Comparison of ENCODE assay signal across 29 cellular contexts in the genomic region with DNA sequence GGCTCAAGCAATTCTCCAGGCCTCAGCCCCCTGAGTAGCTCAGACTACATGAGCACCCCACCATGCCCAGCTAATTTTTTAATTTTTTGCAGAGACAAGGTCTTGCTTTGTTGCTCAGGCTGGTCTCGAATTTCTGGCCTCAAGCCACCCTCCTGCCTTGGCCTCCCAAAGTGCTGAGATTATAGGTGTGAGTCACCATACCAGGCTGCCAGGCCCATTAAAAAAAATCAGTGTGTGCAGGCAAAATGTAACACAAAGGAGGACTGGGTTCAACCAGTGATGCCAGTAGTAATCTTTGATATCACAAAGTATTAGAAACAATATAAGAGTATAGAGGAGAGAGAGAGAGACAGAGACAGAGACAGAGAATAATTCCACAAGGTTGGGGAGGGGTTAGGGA.
"Had no signal": no experiment of that assay in that cellular context is flagged by ENCODE, and none has a peak within 500 bp of the region (broad histone marks: within the 10 kb centered on the region; RNA-seq: fewer than 3 reads in every experiment).

No MANE protein-coding gene starts in this region.

- H3K27ac Mint-ChIP-seq: activated CD4-positive, alpha-beta memory T cell treated with anti-CD3 and anti-CD28 coated beads, Interleukin-2, amount 10 ng/mL, durations not matched to agents 7 days and 5 days; activated CD4-positive, alpha-beta T cell treated with anti-CD3 and anti-CD28 coated beads for 36 hours; activated CD4-positive, alpha-beta T cell treated with anti-CD3 and anti-CD28 coated beads, Interleukin-2, amount 10 ng/mL, durations not matched to agents 7 days and 5 days; activated naive CD4-positive, alpha-beta T cell treated with anti-CD3 and anti-CD28 coated beads, Interleukin-2, amount 10 ng/mL, durations not matched to agents 7 days and 5 days; activated naive CD4-positive, alpha-beta T cell treated with anti-CD3 and anti-CD28 coated beads, Interleukin-2, amount 50 U/mL, for 72 hours; activated naive CD8-positive, alpha-beta T cell treated with anti-CD3 and anti-CD28 coated beads, Interleukin-2, amount 10 ng/mL, durations not matched to agents 7 days and 5 days; activated T-cell treated with anti-CD3 and anti-CD28 coated beads, Interleukin-2, amount 50 U/mL, for 24 hours; activated T-cell treated with anti-CD3 and anti-CD28 coated beads, Interleukin-2, amount 50 U/mL, for 72 hours; brain; T-helper 17 cell; T-helper 2 cell treated with Interferon-gamma antibody and Interleukin-4, amounts not matched to agents 5 μg/mL and 100 μg/mL, for 36 hours had no signal

- H3K27me3 ChIP-seq: ascending aorta, breast epithelium, cardiac muscle cell, colonic mucosa, esophagus squamous epithelium had no signal

- H3K4me3 Mint-ChIP-seq: activated CD4-positive, alpha-beta memory T cell treated with anti-CD3 and anti-CD28 coated beads, Interleukin-2, amount 10 ng/mL, durations not matched to agents 7 days and 5 days; activated CD4-positive, alpha-beta T cell treated with anti-CD3 and anti-CD28 coated beads for 36 hours; activated CD4-positive, alpha-beta T cell treated with anti-CD3 and anti-CD28 coated beads, Interleukin-2, amount 10 ng/mL, durations not matched to agents 7 days and 5 days; activated naive CD4-positive, alpha-beta T cell treated with anti-CD3 and anti-CD28 coated beads, Interleukin-2, amount 10 ng/mL, durations not matched to agents 7 days and 5 days; activated naive CD8-positive, alpha-beta T cell treated with anti-CD3 and anti-CD28 coated beads, Interleukin-2, amount 10 ng/mL, durations not matched to agents 7 days and 5 days; activated T-cell treated with anti-CD3 and anti-CD28 coated beads, Interleukin-2, amount 50 U/mL, for 24 hours; activated T-cell treated with anti-CD3 and anti-CD28 coated beads, Interleukin-2, amount 50 U/mL, for 72 hours; brain; T-helper 17 cell; T-helper 2 cell treated with Interferon-gamma antibody and Interleukin-4, amounts not matched to agents 5 μg/mL and 100 μg/mL, for 36 hours had no signal

- H3K9me3 ChIP-seq: ascending aorta, breast epithelium, colonic mucosa, esophagus squamous epithelium, gastroesophageal sphincter had no signal

- DNase-seq: activated CD4-positive, alpha-beta memory T cell treated with anti-CD3 and anti-CD28 coated beads, Interleukin-2, amount 10 ng/mL, durations not matched to agents 7 days and 5 days; activated CD4-positive, alpha-beta T cell treated with anti-CD3 and anti-CD28 coated beads for 36 hours; activated CD4-positive, alpha-beta T cell treated with anti-CD3 and anti-CD28 coated beads, Interleukin-2, amount 10 ng/mL, durations not matched to agents 7 days and 5 days; activated CD4-positive, alpha-beta T cell treated with anti-CD3 and anti-CD28 coated beads, Interleukin-2, amount 50 U/mL, for 4 hours; activated CD4-positive, CD25-positive, alpha-beta regulatory T cell; activated CD4-positive, CD25-positive, alpha-beta regulatory T cell treated with anti-CD3 and anti-CD28 coated beads, Interleukin-2, amount 50 U/mL, for 72 hours; activated CD8-positive, alpha-beta memory T cell treated with anti-CD3 and anti-CD28 coated beads, Interleukin-2, amount 50 U/mL, for 48 hours; activated gamma-delta T cell; activated naive CD4-positive, alpha-beta T cell; activated naive CD4-positive, alpha-beta T cell treated with anti-CD3 and anti-CD28 coated beads, Interleukin-2, amount 10 ng/mL, durations not matched to agents 7 days and 5 days; activated naive CD8-positive, alpha-beta T cell treated with anti-CD3 and anti-CD28 coated beads, Interleukin-2, amount 10 ng/mL, durations not matched to agents 7 days and 5 days; activated T-cell treated with anti-CD3 and anti-CD28 coated beads for 4 hours; activated T-cell treated with anti-CD3 and anti-CD28 coated beads, Interleukin-2, amount 50 U/mL, for 24 hours; activated T-cell treated with anti-CD3 and anti-CD28 coated beads, Interleukin-2, amount 50 U/mL, for 72 hours; central memory CD4-positive, alpha-beta T cell; cerebellar nuclear complex; colonic mucosa; effector CD8-positive, alpha-beta T cell; esophagus squamous epithelium; foreskin melanocyte; T-helper 17 cell had no signal

- H3K9me3 Mint-ChIP-seq: activated CD4-positive, alpha-beta memory T cell treated with anti-CD3 and anti-CD28 coated beads, Interleukin-2, amount 10 ng/mL, durations not matched to agents 7 days and 5 days; activated CD4-positive, alpha-beta T cell treated with anti-CD3 and anti-CD28 coated beads, Interleukin-2, amount 10 ng/mL, durations not matched to agents 7 days and 5 days; activated naive CD4-positive, alpha-beta T cell treated with anti-CD3 and anti-CD28 coated beads, Interleukin-2, amount 10 ng/mL, durations not matched to agents 7 days and 5 days; activated naive CD8-positive, alpha-beta T cell treated with anti-CD3 and anti-CD28 coated beads, Interleukin-2, amount 10 ng/mL, durations not matched to agents 7 days and 5 days; activated T-cell treated with anti-CD3 and anti-CD28 coated beads, Interleukin-2, amount 50 U/mL, for 24 hours; activated T-cell treated with anti-CD3 and anti-CD28 coated beads, Interleukin-2, amount 50 U/mL, for 72 hours; T-helper 2 cell treated with Interferon-gamma antibody and Interleukin-4, amounts not matched to agents 5 μg/mL and 100 μg/mL, for 36 hours had no signal

- H3K27me3 Mint-ChIP-seq: activated CD4-positive, alpha-beta memory T cell treated with anti-CD3 and anti-CD28 coated beads, Interleukin-2, amount 10 ng/mL, durations not matched to agents 7 days and 5 days; activated naive CD8-positive, alpha-beta T cell treated with anti-CD3 and anti-CD28 coated beads, Interleukin-2, amount 10 ng/mL, durations not matched to agents 7 days and 5 days had no signal

- H3K4me1 Mint-ChIP-seq: activated CD4-positive, alpha-beta memory T cell treated with anti-CD3 and anti-CD28 coated beads, Interleukin-2, amount 10 ng/mL, durations not matched to agents 7 days and 5 days; activated CD4-positive, alpha-beta T cell treated with anti-CD3 and anti-CD28 coated beads for 36 hours; activated CD4-positive, alpha-beta T cell treated with anti-CD3 and anti-CD28 coated beads, Interleukin-2, amount 10 ng/mL, durations not matched to agents 7 days and 5 days; activated naive CD4-positive, alpha-beta T cell treated with anti-CD3 and anti-CD28 coated beads, Interleukin-2, amount 10 ng/mL, durations not matched to agents 7 days and 5 days; activated naive CD8-positive, alpha-beta T cell treated with anti-CD3 and anti-CD28 coated beads, Interleukin-2, amount 10 ng/mL, durations not matched to agents 7 days and 5 days; brain; T-helper 17 cell had no signal

- H3K27ac ChIP-seq: breast epithelium, cardiac muscle cell, colonic mucosa, epithelial cell of prostate, esophagus squamous epithelium, gastroesophageal sphincter had no signal

- H3K4me1 ChIP-seq: breast epithelium, colonic mucosa, esophagus squamous epithelium, gastroesophageal sphincter had no signal

- H3K36me3 Mint-ChIP-seq: activated naive CD4-positive, alpha-beta T cell treated with anti-CD3 and anti-CD28 coated beads, Interleukin-2, amount 10 ng/mL, durations not matched to agents 7 days and 5 days; activated naive CD4-positive, alpha-beta T cell treated with anti-CD3 and anti-CD28 coated beads, Interleukin-2, amount 50 U/mL, for 72 hours; activated naive CD8-positive, alpha-beta T cell treated with anti-CD3 and anti-CD28 coated beads, Interleukin-2, amount 10 ng/mL, durations not matched to agents 7 days and 5 days; brain had no signal

- H3K4me3 ChIP-seq: ascending aorta, breast epithelium, cardiac muscle cell, colonic mucosa, esophagus squamous epithelium, gastroesophageal sphincter had no signal

- ATAC-seq: activated CD4-positive, alpha-beta T cell treated with anti-CD3 and anti-CD28 coated beads for 36 hours; activated naive CD4-positive, alpha-beta T cell treated with anti-CD3 and anti-CD28 coated beads, Interleukin-2, amount 50 U/mL, for 72 hours; activated T-cell treated with anti-CD3 and anti-CD28 coated beads, Interleukin-2, amount 50 U/mL, for 72 hours; gastroesophageal sphincter; T-helper 17 cell had no signal

- H3K36me3 ChIP-seq: ascending aorta, breast epithelium, cardiac muscle cell, colonic mucosa, esophagus squamous epithelium, gastroesophageal sphincter had no signal
